1 cellular context compared by ENCODE assay signal in the genomic region with DNA sequence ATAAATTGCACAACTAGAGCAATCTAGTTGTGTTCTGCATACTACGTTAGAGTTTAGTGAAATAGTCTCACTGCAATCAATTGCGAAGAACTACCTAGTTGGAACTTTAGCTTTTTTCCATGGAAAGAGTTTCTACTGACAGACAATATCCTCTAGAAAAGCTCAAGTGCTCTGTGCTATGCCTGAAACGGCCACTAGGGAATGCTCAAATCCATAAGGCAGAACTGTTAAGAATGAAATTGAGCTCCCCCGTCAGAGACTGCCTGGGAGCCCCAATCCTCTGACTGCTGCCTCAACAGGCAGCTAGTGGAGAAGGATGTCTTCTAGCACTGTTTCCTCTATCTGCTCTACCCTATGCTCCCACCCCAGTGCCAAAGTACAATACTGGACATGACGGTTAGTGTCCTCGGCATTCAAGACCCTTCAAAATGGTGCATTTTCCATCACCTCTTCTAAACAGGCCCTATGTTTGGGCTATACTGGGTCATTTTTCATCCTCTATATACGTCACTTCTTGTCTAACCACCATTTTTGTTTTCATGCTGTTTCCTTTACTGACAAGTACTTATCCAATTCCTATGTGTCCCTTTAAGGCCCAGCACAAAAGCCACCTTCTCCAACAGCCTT.
TF ChIP-seq lines count a peak whose summit lies in the region.

No MANE protein-coding gene starts in this region.

TF ChIP-seq in K562, 482 proteins besides CTCF, POLR2A, EP300 and RAD21 (continued from another document):
- TF ChIP-seq, protein P1, sequence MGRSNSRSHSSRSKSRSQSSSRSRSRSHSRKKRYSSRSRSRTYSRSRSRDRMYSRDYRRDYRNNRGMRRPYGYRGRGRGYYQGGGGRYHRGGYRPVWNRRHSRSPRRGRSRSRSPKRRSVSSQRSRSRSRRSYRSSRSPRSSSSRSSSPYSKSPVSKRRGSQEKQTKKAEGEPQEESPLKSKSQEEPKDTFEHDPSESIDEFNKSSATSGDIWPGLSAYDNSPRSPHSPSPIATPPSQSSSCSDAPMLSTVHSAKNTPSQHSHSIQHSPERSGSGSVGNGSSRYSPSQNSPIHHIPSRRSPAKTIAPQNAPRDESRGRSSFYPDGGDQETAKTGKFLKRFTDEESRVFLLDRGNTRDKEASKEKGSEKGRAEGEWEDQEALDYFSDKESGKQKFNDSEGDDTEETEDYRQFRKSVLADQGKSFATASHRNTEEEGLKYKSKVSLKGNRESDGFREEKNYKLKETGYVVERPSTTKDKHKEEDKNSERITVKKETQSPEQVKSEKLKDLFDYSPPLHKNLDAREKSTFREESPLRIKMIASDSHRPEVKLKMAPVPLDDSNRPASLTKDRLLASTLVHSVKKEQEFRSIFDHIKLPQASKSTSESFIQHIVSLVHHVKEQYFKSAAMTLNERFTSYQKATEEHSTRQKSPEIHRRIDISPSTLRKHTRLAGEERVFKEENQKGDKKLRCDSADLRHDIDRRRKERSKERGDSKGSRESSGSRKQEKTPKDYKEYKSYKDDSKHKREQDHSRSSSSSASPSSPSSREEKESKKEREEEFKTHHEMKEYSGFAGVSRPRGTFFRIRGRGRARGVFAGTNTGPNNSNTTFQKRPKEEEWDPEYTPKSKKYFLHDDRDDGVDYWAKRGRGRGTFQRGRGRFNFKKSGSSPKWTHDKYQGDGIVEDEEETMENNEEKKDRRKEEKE (IDR thresholded peaks at IDR 0.05; ENCODE audit: borderline replicate concordance in 1 of 2, control insufficient read depth in 1 of 2, low read depth in 2 of 2, low read length in 1 of 2), result no peak
- TF ChIP-seq RFX7 (CRISPR knock-in tag; IDR thresholded peaks at IDR 0.05), result no peak
